In the genomic region with DNA sequence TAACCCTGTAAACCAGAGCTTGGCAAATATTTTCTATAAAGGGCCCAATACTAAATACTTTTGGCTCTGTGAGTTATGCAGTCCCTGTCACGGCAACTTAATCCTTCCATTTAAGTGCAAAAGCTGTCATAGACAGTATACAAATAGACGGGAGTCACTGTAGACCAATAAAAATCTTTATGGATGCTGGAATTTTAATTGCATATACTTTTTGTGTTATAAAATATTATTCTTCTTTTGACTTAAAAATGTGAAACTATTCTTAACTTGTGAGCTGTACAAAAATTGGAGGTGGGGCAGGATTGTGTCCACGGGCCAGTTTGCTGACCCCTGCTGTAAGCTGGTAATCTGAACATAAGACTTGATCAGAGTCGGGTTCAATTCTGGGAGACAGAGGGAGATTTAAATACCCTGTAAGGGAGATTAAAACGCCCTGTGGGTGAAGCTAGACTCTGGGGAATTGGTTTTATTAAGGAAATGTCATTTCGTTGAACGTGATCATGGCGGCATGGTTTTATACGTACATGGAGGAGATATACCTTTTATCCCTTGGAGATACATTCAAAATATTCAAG, we compare ENCODE assay signal across 11 cellular contexts. TPM values are rescaled to one million over a fixed set of nuclear protein-coding genes. Genes with fewer than 3 reads are reported as not detected.
"Had no signal": no experiment of that assay in that cellular context is flagged by ENCODE, and none has a peak within 500 bp of the region (broad histone marks: within the 10 kb centered on the region; RNA-seq: fewer than 3 reads in every experiment).

No MANE protein-coding gene starts in this region.

- H3K9ac ChIP-seq: KMS-11 had no signal

- ATAC-seq: GM23338, HCT116 had no signal

- DNase-seq: H9, HFFc6, IMR-90, KBM-7 had no signal

- H3K4me3 ChIP-seq: GM23338 had no signal

- H2AFZ ChIP-seq: GM23338 had no signal

- H3K4me2 ChIP-seq: GM23338, KMS-11 had no signal

- FAIRE-seq: H1, H54, HTR-8/SVneo had no signal

- H3K27ac ChIP-seq: KMS-11 had no signal

RNA-seq across cellular contexts. Expression of a gene that starts 21.7 kb away (rescaled TPM):
- total RNA-seq: GM23338, H1, H9, HFFc6, HT-29, IMR-90 had no signal
- polyA plus RNA-seq: GM23338, IMR-90 had no signal

RNA-seq across cellular contexts. Expression of a gene that starts 57.3 kb away (rescaled TPM):
- total RNA-seq: HFFc6, HT-29, IMR-90 had no signal
- polyA plus RNA-seq: IMR-90 had no signal
